ENCODE assay signal across 9 cellular contexts in the genomic region with DNA sequence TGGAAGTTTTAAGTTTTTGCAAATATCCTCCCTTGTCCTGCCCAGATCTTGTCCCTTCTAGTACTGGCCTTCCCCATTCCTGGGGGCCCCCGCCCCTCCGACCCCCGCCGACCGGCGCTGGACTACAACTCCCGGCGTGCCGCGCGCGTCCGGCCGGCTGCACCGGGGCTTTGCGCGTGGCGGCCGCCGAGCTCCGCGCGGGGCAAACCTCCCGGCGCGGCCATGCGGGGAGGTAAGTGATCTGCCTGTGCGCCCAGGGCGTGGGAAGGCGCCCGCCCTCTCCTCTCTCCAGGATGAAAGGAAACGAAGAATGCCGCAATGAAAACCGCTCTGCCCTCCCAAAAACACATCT. TPM values are rescaled to one million over a fixed set of nuclear protein-coding genes. Genes with fewer than 3 reads are reported as not detected.
DNase-seq lines count a peak whose midpoint lies in the region; ATAC-seq, FAIRE-seq and TF ChIP-seq lines count a peak whose summit lies in the region.
"Had no signal": no experiment of that assay in that cellular context is flagged by ENCODE, and none has a peak within 500 bp of the region (broad histone marks: within the 10 kb centered on the region; RNA-seq: fewer than 3 reads in every experiment).

No MANE protein-coding gene starts in this region.

- H3K9me3 Mint-ChIP-seq in Caco-2 (ENCODE audit: unreplicated experiment), result peaks cover 22% of the 10 kb centered on the region

- peak in 1 of 2 donors; percentile 31 for TF ChIP-seq POLR2A in vagina (IDR thresholded peaks at IDR 0.05)

- peak overlapping the region; percentile 87 for H3K4me3 Mint-ChIP-seq in Caco-2 (ENCODE audit: unreplicated experiment)

- H3K9me3 ChIP-seq in Caco-2, result no peaks in the 10 kb centered on the region
- H3K9me3 ChIP-seq in RWPE2 (ENCODE audit: severe bottlenecking), result no peaks in the 10 kb centered on the region
- no peaks in the 10 kb centered on the region for H3K9me3 ChIP-seq in neutrophil
- no peaks in the 10 kb centered on the region for H3K9me3 ChIP-seq in vagina

- peak overlapping the region; percentile 87 for H3K27ac Mint-ChIP-seq in Caco-2 (ENCODE audit: unreplicated experiment)

- no peak for FAIRE-seq in GM19239 (lab: Jason Lieb, UNC)
- FAIRE-seq: islet of Langerhans had no signal

- no TSS peak for BruUV-seq in Caco-2 (replicated peaks; lab: Mats Ljungman, UMichigan)

- no peak for TF ChIP-seq CTCF in Caco-2 (IDR thresholded peaks at IDR 0.05; ENCODE audit: insufficient read depth in 1 of 2, low read depth in 1 of 2, low read length in 1 of 2, severe bottlenecking in 1 of 2, unreplicated experiment in 1 of 2)
- TF ChIP-seq CTCF in RWPE2 (IDR thresholded peaks at IDR 0.05; ENCODE audit: poor library complexity, severe bottlenecking), result no peak
- TF ChIP-seq CTCF in neutrophil (IDR thresholded peaks at IDR 0.05), result no peak
- no peak for TF ChIP-seq CTCF in vagina (IDR thresholded peaks at IDR 0.05)

- ATAC-seq in HG03354 (IDR thresholded peaks at IDR 0.05; ENCODE audit: poor library complexity, severe bottlenecking, unreplicated experiment) (peak; percentile 77), RWPE2 (ENCODE audit: low read depth) (peak; percentile 70)

- H3K4me1 ChIP-seq in Caco-2 (no peaks in the 10 kb centered on the region), RWPE2 (ENCODE audit: insufficient read depth, poor library complexity, severe bottlenecking) (peaks cover 22% of the 10 kb centered on the region), neutrophil (ENCODE audit: control insufficient read depth in 1 of 2, insufficient read depth in 1 of 2, low read depth in 1 of 2, low read length in 1 of 2) (peaks cover 30 to 39% of the 10 kb centered on the region in 2 experiments), vagina (peaks cover 19% of the 10 kb centered on the region)

- no peaks in the 10 kb centered on the region for H3K36me3 ChIP-seq in Caco-2 (ENCODE audit: control insufficient read depth, insufficient read depth, low read length)
- no peaks in the 10 kb centered on the region for H3K36me3 ChIP-seq in RWPE2 (ENCODE audit: low read depth)
- H3K36me3 ChIP-seq in neutrophil, result no peaks in the 10 kb centered on the region
- H3K36me3 ChIP-seq in vagina, result no peaks in the 10 kb centered on the region

- CTCF ChIA-PET in Caco-2 (lab: Charles Lee), result no interaction called here

- H3K36me3 Mint-ChIP-seq in Caco-2 (ENCODE audit: insufficient read depth, unreplicated experiment), result no peaks in the 10 kb centered on the region

- H3K27ac ChIP-seq in RWPE2 (ENCODE audit: poor library complexity, severe bottlenecking) (peak overlapping the region; percentile 43), neutrophil (no peak overlapping the region), vagina (peak overlapping the region; percentile 77)

- intact Hi-C loops in Caco-2 (cut with micrococcal nuclease; ENCODE audit: unreplicated experiment) (loop anchor here (1.0 kb wide), 1 partner anchor 26 kb away; no protein-coding TSS in a partner anchor), vagina (cut with DNase I) (no loop called here)

- POLR2A ChIA-PET in Caco-2 (lab: Charles Lee), result interaction anchor here (0.6 kb wide), 1 partner anchor 208 kb away, joined by 3 read pairs; the partner anchor contains the start of genes GNG5 and SPATA1

- no peaks in the 10 kb centered on the region for H3K4me1 Mint-ChIP-seq in Caco-2 (ENCODE audit: low read depth, unreplicated experiment)

- H3K4me3 ChIP-seq in Caco-2 (ENCODE audit: low read depth, low read length) (peak overlapping the region; percentile 82), RWPE2 (ENCODE audit: severe bottlenecking) (peak overlapping the region; percentile 45), neutrophil (ENCODE audit: low read depth in 1 of 2, low read length in 1 of 2) (peak overlapping the region; percentile 59 to 61), vagina (peak overlapping the region; percentile 64 to 65)

- no peaks in the 10 kb centered on the region for H3K27me3 Mint-ChIP-seq in Caco-2 (ENCODE audit: insufficient read depth, unreplicated experiment)

- DNase-seq in Caco-2 (peak; percentile 42 to 46), GM19239 (ENCODE audit: insufficient read length, low spot score) (peak; percentile 32), RWPE2 (ENCODE audit: low spot score) (no peak), globus pallidus (ENCODE audit: low spot score) (peak; percentile 72), vagina (ENCODE audit: extremely low spot score in 2 of 2) (no peak)
- peak; percentile 64 for DNase-seq in activated naive CD4-positive, alpha-beta T cell treated with anti-CD3 and anti-CD28 coated beads, Interleukin-2, amount 50 U/mL, for 16 hours

- no peaks in the 10 kb centered on the region for H3K27me3 ChIP-seq in Caco-2 (replicated peaks; ENCODE audit: control insufficient read depth, insufficient read depth, low read length)
- no peaks in the 10 kb centered on the region for H3K27me3 ChIP-seq in RWPE2 (ENCODE audit: insufficient read depth, poor library complexity, severe bottlenecking)
- H3K27me3 ChIP-seq in neutrophil, result no peaks in the 10 kb centered on the region
- H3K27me3 ChIP-seq in vagina, result no peaks in the 10 kb centered on the region

RNA-seq across cellular contexts. Expression of gene SAMD13, which starts 3.2 kb away (rescaled TPM):
- total RNA-seq in Caco-2 (2022), result 0.53 and 0.59 TPM in 2 replicates
- not detected for total RNA-seq in vagina

Comparison
In these comparisons a context has a peak if more than half of its experiments do, and no peak if none do; other contexts are left out.
1. DNase-seq: peak in Caco-2 (2 of 2), GM19239 (single experiment), activated naive CD4-positive, alpha-beta T cell treated with anti-CD3 and anti-CD28 coated beads, Interleukin-2, amount 50 U/mL, for 16 hours (single experiment) and globus pallidus (single experiment); none in RWPE2 (single experiment) and vagina (0 of 2).
2. Peak in every context shown above with its lines, with median percentiles within 50 percentile points of each other: H3K4me3 ChIP-seq.